In genomic region chr3:46648096-46648495, GRCh38 we compare ENCODE assay signal across 13 cellular contexts.
"Had no signal": no experiment of that assay in that cellular context is flagged by ENCODE, and none has a peak within 500 bp of the region (broad histone marks: within the 10 kb centered on the region; RNA-seq: fewer than 3 reads in every experiment).

No MANE protein-coding gene starts in this region.

- H3K36me3 ChIP-seq: colonic mucosa, esophagus muscularis mucosa, esophagus squamous epithelium, gastrocnemius medialis, gastroesophageal sphincter, heart left ventricle, heart right ventricle had no signal

- H3K27ac ChIP-seq: colonic mucosa, coronary artery, dorsolateral prefrontal cortex, epithelial cell of prostate, esophagus muscularis mucosa, esophagus squamous epithelium, foreskin keratinocyte, gastrocnemius medialis, gastroesophageal sphincter, heart left ventricle, heart right ventricle had no signal

- ATAC-seq: effector memory CD8-positive, alpha-beta T cell; esophagus mucosa; foreskin keratinocyte; gastrocnemius medialis; gastroesophageal sphincter; heart left ventricle; heart right ventricle had no signal

- H3K9me3 ChIP-seq: colonic mucosa, gastrocnemius medialis had no signal

- H3K4me3 ChIP-seq: colonic mucosa, coronary artery, dorsolateral prefrontal cortex, esophagus muscularis mucosa, esophagus squamous epithelium, gastrocnemius medialis, gastroesophageal sphincter, heart left ventricle, heart right ventricle had no signal

- H3K4me1 ChIP-seq: colonic mucosa, esophagus muscularis mucosa, esophagus squamous epithelium, foreskin keratinocyte, gastrocnemius medialis, gastroesophageal sphincter had no signal
